1 cellular context compared by ENCODE assay signal in genomic region chr6:11537229-11538048, GRCh38.
TF ChIP-seq lines count a peak whose summit lies in the region.

A gene with protein sequence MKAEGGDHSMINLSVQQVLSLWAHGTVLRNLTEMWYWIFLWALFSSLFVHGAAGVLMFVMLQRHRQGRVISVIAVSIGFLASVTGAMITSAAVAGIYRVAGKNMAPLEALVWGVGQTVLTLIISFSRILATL (plus strand): TSS chr6:11537749. CDS start chr6:11538278, 529 bp downstream.

TF ChIP-seq in HepG2, 621 proteins besides CTCF, POLR2A, EP300 and RAD21 (continued from another document and continues in another):
- TF ChIP-seq NAIF1 (CRISPR knock-in tag; IDR thresholded peaks at IDR 0.05; ENCODE audit: borderline replicate concordance) = no peak
- no peak for TF ChIP-seq PCBP2 (optimal IDR thresholded peaks at IDR 0.05; ENCODE audit: low read depth, low read length, poor library complexity, severe bottlenecking)
- no peak for TF ChIP-seq PTBP1 (IDR thresholded peaks at IDR 0.05; ENCODE audit: low read depth, low read length, poor library complexity, severe bottlenecking)
- TF ChIP-seq ZNF362 (CRISPR knock-in tag; IDR thresholded peaks at IDR 0.05; ENCODE audit: borderline replicate concordance) = no peak
- TF ChIP-seq ZNF598 (CRISPR knock-in tag; IDR thresholded peaks at IDR 0.05; ENCODE audit: borderline replicate concordance) = peak; percentile 70; the same call in 1 of the 2 replicates
- TF ChIP-seq, protein P1, sequence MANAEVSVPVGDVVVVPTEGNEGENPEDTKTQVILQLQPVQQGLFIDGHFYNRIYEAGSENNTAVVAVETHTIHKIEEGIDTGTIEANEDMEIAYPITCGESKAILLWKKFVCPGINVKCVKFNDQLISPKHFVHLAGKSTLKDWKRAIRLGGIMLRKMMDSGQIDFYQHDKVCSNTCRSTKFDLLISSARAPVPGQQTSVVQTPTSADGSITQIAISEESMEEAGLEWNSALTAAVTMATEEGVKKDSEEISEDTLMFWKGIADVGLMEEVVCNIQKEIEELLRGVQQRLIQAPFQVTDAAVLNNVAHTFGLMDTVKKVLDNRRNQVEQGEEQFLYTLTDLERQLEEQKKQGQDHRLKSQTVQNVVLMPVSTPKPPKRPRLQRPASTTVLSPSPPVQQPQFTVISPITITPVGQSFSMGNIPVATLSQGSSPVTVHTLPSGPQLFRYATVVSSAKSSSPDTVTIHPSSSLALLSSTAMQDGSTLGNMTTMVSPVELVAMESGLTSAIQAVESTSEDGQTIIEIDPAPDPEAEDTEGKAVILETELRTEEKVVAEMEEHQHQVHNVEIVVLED (CRISPR knock-in tag; IDR thresholded peaks at IDR 0.05; ENCODE audit: borderline replicate concordance) = peak; percentile 96
- peak; percentile 48; the same call in 1 of the 2 replicates for TF ChIP-seq ZBED4 (CRISPR knock-in tag; IDR thresholded peaks at IDR 0.05; ENCODE audit: borderline replicate concordance)
- TF ChIP-seq ZNF792 (CRISPR knock-in tag; IDR thresholded peaks at IDR 0.05) = peak; percentile 94
- TF ChIP-seq EED (CRISPR knock-in tag; IDR thresholded peaks at IDR 0.05) = peak; percentile 88
- no peak for TF ChIP-seq ZNF383 (CRISPR knock-in tag; IDR thresholded peaks at IDR 0.05; ENCODE audit: borderline replicate concordance)
- peak; percentile 64; the same call in 1 of the 2 replicates for TF ChIP-seq ATF7-NPFF (CRISPR knock-in tag; IDR thresholded peaks at IDR 0.05; ENCODE audit: low read depth)
- TF ChIP-seq, protein P2, sequence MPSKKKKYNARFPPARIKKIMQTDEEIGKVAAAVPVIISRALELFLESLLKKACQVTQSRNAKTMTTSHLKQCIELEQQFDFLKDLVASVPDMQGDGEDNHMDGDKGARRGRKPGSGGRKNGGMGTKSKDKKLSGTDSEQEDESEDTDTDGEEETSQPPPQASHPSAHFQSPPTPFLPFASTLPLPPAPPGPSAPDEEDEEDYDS (CRISPR knock-in tag; IDR thresholded peaks at IDR 0.05) = peak; percentile 72; the same call in 1 of the 2 replicates
- TF ChIP-seq, protein P3, sequence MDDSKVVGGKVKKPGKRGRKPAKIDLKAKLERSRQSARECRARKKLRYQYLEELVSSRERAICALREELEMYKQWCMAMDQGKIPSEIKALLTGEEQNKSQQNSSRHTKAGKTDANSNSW (CRISPR knock-in tag; IDR thresholded peaks at IDR 0.05; ENCODE audit: borderline replicate concordance) = no peak
- TF ChIP-seq, protein P4, sequence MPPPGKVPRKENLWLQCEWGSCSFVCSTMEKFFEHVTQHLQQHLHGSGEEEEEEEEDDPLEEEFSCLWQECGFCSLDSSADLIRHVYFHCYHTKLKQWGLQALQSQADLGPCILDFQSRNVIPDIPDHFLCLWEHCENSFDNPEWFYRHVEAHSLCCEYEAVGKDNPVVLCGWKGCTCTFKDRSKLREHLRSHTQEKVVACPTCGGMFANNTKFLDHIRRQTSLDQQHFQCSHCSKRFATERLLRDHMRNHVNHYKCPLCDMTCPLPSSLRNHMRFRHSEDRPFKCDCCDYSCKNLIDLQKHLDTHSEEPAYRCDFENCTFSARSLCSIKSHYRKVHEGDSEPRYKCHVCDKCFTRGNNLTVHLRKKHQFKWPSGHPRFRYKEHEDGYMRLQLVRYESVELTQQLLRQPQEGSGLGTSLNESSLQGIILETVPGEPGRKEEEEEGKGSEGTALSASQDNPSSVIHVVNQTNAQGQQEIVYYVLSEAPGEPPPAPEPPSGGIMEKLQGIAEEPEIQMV (CRISPR knock-in tag; IDR thresholded peaks at IDR 0.05; ENCODE audit: low read depth) = 0 out of 2 replicates have a peak, but pooled peaks have one; percentile 14
- peak; percentile 75 for TF ChIP-seq PHF21A (CRISPR knock-in tag; IDR thresholded peaks at IDR 0.05)
- TF ChIP-seq ZNF567 (CRISPR knock-in tag; IDR thresholded peaks at IDR 0.05; ENCODE audit: borderline replicate concordance) = peak; percentile 87; the same call in 1 of the 2 replicates
- peak; percentile 13 for TF ChIP-seq FOXO1 (CRISPR knock-in tag; IDR thresholded peaks at IDR 0.05)
- peak; percentile 30; the same call in 1 of the 2 replicates for TF ChIP-seq SP140L (CRISPR knock-in tag; IDR thresholded peaks at IDR 0.05; ENCODE audit: borderline replicate concordance)
- 0 out of 2 replicates have a peak, but pooled peaks have one; percentile 40 for TF ChIP-seq JUND (CRISPR knock-in tag; IDR thresholded peaks at IDR 0.05)
- no peak for TF ChIP-seq ZSCAN30 (CRISPR knock-in tag; IDR thresholded peaks at IDR 0.05)
- TF ChIP-seq, protein P5, sequence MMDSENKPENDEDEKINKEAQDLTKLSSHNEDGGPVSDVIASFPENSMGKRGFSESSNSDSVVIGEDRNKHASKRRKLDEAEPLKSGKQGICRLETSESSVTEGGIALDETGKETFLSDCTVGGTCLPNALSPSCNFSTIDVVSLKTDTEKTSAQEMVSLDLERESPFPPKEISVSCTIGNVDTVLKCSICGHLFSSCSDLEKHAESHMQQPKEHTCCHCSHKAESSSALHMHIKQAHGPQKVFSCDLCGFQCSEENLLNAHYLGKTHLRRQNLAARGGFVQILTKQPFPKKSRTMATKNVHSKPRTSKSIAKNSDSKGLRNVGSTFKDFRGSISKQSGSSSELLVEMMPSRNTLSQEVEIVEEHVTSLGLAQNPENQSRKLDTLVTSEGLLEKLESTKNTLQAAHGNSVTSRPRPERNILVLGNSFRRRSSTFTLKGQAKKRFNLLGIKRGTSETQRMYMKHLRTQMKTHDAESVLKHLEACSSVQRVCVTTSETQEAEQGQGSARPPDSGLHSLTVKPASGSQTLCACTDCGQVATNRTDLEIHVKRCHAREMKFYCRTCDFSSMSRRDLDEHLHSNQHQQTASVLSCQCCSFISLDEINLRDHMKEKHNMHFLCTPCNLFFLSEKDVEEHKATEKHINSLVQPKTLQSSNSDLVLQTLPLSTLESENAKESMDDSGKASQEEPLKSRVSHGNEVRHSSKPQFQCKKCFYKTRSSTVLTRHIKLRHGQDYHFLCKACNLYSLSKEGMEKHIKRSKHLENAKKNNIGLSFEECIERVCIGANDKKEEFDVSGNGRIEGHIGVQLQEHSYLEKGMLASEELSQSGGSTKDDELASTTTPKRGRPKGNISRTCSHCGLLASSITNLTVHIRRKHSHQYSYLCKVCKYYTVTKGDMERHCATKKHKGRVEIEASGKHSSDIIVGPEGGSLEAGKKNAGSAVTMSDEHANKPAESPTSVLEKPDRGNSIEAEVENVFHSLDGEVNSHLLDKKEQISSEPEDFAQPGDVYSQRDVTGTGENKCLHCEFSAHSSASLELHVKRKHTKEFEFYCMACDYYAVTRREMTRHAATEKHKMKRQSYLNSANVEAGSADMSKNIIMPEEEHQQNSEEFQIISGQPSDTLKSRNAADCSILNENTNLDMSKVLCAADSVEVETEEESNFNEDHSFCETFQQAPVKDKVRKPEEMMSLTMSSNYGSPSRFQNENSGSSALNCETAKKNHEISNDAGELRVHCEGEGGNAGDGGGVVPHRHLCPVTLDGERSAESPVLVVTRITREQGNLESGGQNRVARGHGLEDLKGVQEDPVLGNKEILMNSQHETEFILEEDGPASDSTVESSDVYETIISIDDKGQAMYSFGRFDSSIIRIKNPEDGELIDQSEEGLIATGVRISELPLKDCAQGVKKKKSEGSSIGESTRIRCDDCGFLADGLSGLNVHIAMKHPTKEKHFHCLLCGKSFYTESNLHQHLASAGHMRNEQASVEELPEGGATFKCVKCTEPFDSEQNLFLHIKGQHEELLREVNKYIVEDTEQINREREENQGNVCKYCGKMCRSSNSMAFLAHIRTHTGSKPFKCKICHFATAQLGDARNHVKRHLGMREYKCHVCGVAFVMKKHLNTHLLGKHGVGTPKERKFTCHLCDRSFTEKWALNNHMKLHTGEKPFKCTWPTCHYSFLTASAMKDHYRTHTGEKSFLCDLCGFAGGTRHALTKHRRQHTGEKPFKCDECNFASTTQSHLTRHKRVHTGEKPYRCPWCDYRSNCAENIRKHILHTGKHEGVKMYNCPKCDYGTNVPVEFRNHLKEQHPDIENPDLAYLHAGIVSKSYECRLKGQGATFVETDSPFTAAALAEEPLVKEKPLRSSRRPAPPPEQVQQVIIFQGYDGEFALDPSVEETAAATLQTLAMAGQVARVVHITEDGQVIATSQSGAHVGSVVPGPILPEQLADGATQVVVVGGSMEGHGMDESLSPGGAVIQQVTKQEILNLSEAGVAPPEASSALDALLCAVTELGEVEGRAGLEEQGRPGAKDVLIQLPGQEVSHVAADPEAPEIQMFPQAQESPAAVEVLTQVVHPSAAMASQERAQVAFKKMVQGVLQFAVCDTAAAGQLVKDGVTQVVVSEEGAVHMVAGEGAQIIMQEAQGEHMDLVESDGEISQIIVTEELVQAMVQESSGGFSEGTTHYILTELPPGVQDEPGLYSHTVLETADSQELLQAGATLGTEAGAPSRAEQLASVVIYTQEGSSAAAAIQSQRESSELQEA (CRISPR knock-in tag; IDR thresholded peaks at IDR 0.05; ENCODE audit: not compliant biosample characterization) = peak; percentile 75
- TF ChIP-seq REPIN1 (CRISPR knock-in tag; IDR thresholded peaks at IDR 0.05; ENCODE audit: borderline replicate concordance, low read depth) = no peak; the same call in 1 of the 2 replicates
- TF ChIP-seq MXI1 (IDR thresholded peaks at IDR 0.05; ENCODE audit: borderline replicate concordance, low read depth, low read length) = peak; percentile 74; the same call in 1 of the 3 replicates
- TF ChIP-seq ZNF296 (CRISPR knock-in tag; conservative IDR thresholded peaks at IDR 0.05) = no peak
- no peak for TF ChIP-seq ZNF326 (CRISPR knock-in tag; IDR thresholded peaks at IDR 0.05; ENCODE audit: borderline replicate concordance)
- TF ChIP-seq NFYB (CRISPR knock-in tag; IDR thresholded peaks at IDR 0.05) = peak; percentile 84
- no peak; the same call in 1 of the 2 replicates for TF ChIP-seq ZNF274 (CRISPR knock-in tag; IDR thresholded peaks at IDR 0.05)
- TF ChIP-seq ASH2L (IDR thresholded peaks at IDR 0.05; ENCODE audit: insufficient read length, low read depth, low read length) = peak; percentile 73
- no peak; the same call in none of the 2 replicates for TF ChIP-seq PITX1 (CRISPR knock-in tag; IDR thresholded peaks at IDR 0.05)
- peak; percentile 83 for TF ChIP-seq GABPB1 (CRISPR knock-in tag; IDR thresholded peaks at IDR 0.05)
- TF ChIP-seq, protein P6, sequence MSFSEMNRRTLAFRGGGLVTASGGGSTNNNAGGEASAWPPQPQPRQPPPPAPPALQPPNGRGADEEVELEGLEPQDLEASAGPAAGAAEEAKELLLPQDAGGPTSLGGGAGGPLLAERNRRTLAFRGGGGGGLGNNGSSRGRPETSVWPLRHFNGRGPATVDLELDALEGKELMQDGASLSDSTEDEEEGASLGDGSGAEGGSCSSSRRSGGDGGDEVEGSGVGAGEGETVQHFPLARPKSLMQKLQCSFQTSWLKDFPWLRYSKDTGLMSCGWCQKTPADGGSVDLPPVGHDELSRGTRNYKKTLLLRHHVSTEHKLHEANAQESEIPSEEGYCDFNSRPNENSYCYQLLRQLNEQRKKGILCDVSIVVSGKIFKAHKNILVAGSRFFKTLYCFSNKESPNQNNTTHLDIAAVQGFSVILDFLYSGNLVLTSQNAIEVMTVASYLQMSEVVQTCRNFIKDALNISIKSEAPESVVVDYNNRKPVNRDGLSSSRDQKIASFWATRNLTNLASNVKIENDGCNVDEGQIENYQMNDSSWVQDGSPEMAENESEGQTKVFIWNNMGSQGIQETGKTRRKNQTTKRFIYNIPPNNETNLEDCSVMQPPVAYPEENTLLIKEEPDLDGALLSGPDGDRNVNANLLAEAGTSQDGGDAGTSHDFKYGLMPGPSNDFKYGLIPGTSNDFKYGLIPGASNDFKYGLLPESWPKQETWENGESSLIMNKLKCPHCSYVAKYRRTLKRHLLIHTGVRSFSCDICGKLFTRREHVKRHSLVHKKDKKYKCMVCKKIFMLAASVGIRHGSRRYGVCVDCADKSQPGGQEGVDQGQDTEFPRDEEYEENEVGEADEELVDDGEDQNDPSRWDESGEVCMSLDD (CRISPR knock-in tag; IDR thresholded peaks at IDR 0.05; ENCODE audit: borderline replicate concordance) = no peak; the same call in none of the 2 replicates
- no peak for TF ChIP-seq HHEX (CRISPR knock-in tag; IDR thresholded peaks at IDR 0.05)
- no peak for TF ChIP-seq ZNF780A (CRISPR knock-in tag; IDR thresholded peaks at IDR 0.05)
- TF ChIP-seq, protein P7, sequence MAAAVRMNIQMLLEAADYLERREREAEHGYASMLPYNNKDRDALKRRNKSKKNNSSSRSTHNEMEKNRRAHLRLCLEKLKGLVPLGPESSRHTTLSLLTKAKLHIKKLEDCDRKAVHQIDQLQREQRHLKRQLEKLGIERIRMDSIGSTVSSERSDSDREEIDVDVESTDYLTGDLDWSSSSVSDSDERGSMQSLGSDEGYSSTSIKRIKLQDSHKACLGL (CRISPR knock-in tag; IDR thresholded peaks at IDR 0.05) = no peak; the same call in none of the 2 replicates
- peak; percentile 50; the same call in 1 of the 2 replicates for TF ChIP-seq ZNF614 (CRISPR knock-in tag; IDR thresholded peaks at IDR 0.05; ENCODE audit: borderline replicate concordance)
